In genomic region chr1:226001852-226002666, GRCh38 we compare ENCODE assay signal across 8 cellular contexts. TPM values are rescaled to one million over a fixed set of nuclear protein-coding genes. Genes with fewer than 3 reads are reported as not detected.
DNase-seq lines count a peak whose midpoint lies in the region; ATAC-seq lines count a peak whose summit lies in the region.

No MANE protein-coding gene starts in this region.

- peaks cover 37% of the 10 kb centered on the region for H3K4me1 Mint-ChIP-seq in activated T-helper 2 cell treated with anti-CD3 and anti-CD28 coated beads, Interferon-gamma antibody, Interleukin-2, Interleukin-4, amounts not matched to agents 10 μg/mL and 5 μg/mL and 100 μg/mL, durations not matched to agents 14 hours and 24 hours and 36 hours (ENCODE audit: low read depth)

- H3K27me3 Mint-ChIP-seq in activated T-helper 2 cell treated with anti-CD3 and anti-CD28 coated beads, Interferon-gamma antibody, Interleukin-2, Interleukin-4, amounts not matched to agents 10 μg/mL and 5 μg/mL and 100 μg/mL, durations not matched to agents 14 hours and 24 hours and 36 hours (ENCODE audit: low read depth): no peaks in the 10 kb centered on the region

- ATAC-seq in HG03135 (IDR thresholded peaks at IDR 0.05; ENCODE audit: unreplicated experiment): peak; percentile 28
- no peak for ATAC-seq in HG03097 (IDR thresholded peaks at IDR 0.05; ENCODE audit: low FRiP score, unreplicated experiment)
- ATAC-seq in HG03280 (IDR thresholded peaks at IDR 0.05; ENCODE audit: unreplicated experiment): no peak

- peaks cover 4% of the 10 kb centered on the region for H3K36me3 Mint-ChIP-seq in activated T-helper 2 cell treated with anti-CD3 and anti-CD28 coated beads, Interferon-gamma antibody, Interleukin-2, Interleukin-4, amounts not matched to agents 10 μg/mL and 5 μg/mL and 100 μg/mL, durations not matched to agents 14 hours and 24 hours and 36 hours (ENCODE audit: low read depth)

- intact Hi-C loops in activated T-helper 2 cell treated with anti-CD3 and anti-CD28 coated beads, Interferon-gamma antibody, Interleukin-2, Interleukin-4, amounts not matched to agents 10 μg/mL and 5 μg/mL and 100 μg/mL, durations not matched to agents 14 hours and 24 hours and 36 hours (cut with micrococcal nuclease): loop anchor here (5.0 kb wide), 1 partner anchor 120 kb away; no protein-coding TSS in a partner anchor

- peak; percentile 92 for DNase-seq in GDM1 (lab: John Stamatoyannopoulos, UW)
- peak; percentile 94 for DNase-seq in OCI-M1 (lab: John Stamatoyannopoulos, UW)
- peak; percentile 40 for DNase-seq in activated T-helper 2 cell treated with anti-CD3 and anti-CD28 coated beads, Interferon-gamma antibody, Interleukin-2, Interleukin-4, amounts not matched to agents 10 μg/mL and 5 μg/mL and 100 μg/mL, durations not matched to agents 14 hours and 24 hours and 36 hours (ENCODE audit: low spot score)
- DNase-seq in globus pallidus (ENCODE audit: low spot score): peak; percentile 69
- DNase-seq in pulmonary artery endothelial cell (ENCODE audit: low read depth, low spot score): peak; percentile 90

- H3K27ac Mint-ChIP-seq in activated T-helper 2 cell treated with anti-CD3 and anti-CD28 coated beads, Interferon-gamma antibody, Interleukin-2, Interleukin-4, amounts not matched to agents 10 μg/mL and 5 μg/mL and 100 μg/mL, durations not matched to agents 14 hours and 24 hours and 36 hours: peak overlapping the region; percentile 86

- H3K4me3 Mint-ChIP-seq in activated T-helper 2 cell treated with anti-CD3 and anti-CD28 coated beads, Interferon-gamma antibody, Interleukin-2, Interleukin-4, amounts not matched to agents 10 μg/mL and 5 μg/mL and 100 μg/mL, durations not matched to agents 14 hours and 24 hours and 36 hours (ENCODE audit: low read depth): peak overlapping the region; percentile 30

- H3K9me3 Mint-ChIP-seq in activated T-helper 2 cell treated with anti-CD3 and anti-CD28 coated beads, Interferon-gamma antibody, Interleukin-2, Interleukin-4, amounts not matched to agents 10 μg/mL and 5 μg/mL and 100 μg/mL, durations not matched to agents 14 hours and 24 hours and 36 hours: no peaks in the 10 kb centered on the region

RNA-seq across cellular contexts. Expression of gene SDE2, which starts 2.9 kb away (rescaled TPM):
- total RNA-seq in activated T-helper 2 cell treated with anti-CD3 and anti-CD28 coated beads, Interferon-gamma antibody, Interleukin-2, Interleukin-4, amounts not matched to agents 10 μg/mL and 5 μg/mL and 100 μg/mL, durations not matched to agents 14 hours and 24 hours and 36 hours: 22.0 and 22.3 TPM in 2 replicates
- total RNA-seq in pulmonary artery endothelial cell: 27.7 and 32.6 TPM in 2 replicates

Comparison
In these comparisons a context has a peak if more than half of its experiments do, and no peak if none do; other contexts are left out.
1. DNase-seq: peak in every context shown above with its lines; median percentile 94 in OCI-M1; 92 in GDM1; 90 in pulmonary artery endothelial cell; 69 in globus pallidus; 40 in activated T-helper 2 cell treated with anti-CD3 and anti-CD28 coated beads, Interferon-gamma antibody, Interleukin-2, Interleukin-4, amounts not matched to agents 10 μg/mL and 5 μg/mL and 100 μg/mL, durations not matched to agents 14 hours and 24 hours and 36 hours.